11 cellular contexts compared by ENCODE assay signal in the genomic region with DNA sequence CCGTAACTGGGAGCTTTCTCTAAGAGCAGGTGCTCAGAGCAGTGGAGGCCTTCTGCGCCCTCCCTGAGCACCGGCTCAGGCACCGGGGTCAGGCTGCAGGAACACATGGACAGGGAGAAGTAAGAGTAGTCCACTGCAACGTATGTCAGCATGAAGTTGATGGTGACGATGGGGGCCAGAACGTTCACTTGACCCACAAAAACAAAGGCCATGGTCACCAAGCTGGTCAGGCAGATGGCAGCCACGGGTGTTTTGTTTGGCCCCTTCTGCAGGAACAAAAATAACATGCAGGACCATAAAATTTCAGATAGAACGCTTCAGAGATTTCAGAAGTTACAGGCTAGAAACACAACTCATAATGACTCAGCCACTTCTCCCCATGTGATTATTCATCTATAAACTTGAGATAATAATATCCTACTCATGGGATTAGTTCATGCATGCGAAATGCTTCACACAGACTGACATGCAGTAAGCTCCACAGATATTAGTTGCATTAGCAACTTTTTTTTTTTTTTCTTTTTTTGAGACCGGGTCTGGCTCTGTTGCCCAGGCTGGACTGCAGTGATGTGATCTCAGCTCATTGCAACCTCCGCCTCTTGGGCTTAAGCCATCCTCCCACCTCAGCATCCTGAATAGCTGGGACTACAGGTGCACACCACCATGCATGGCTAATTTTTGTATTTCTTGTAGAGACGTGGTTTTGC. TPM values are rescaled to one million over a fixed set of nuclear protein-coding genes. Genes with fewer than 3 reads are reported as not detected.
DNase-seq lines count a peak whose midpoint lies in the region; ATAC-seq and TF ChIP-seq lines count a peak whose summit lies in the region.
"Had no signal": no experiment of that assay in that cellular context is flagged by ENCODE, and none has a peak within 500 bp of the region (broad histone marks: within the 10 kb centered on the region; RNA-seq: fewer than 3 reads in every experiment).

No MANE protein-coding gene starts in this region.

- ATAC-seq in GM21723 (IDR thresholded peaks at IDR 0.05; ENCODE audit: unreplicated experiment), result peak; percentile 70
- no peak for ATAC-seq in effector memory CD8-positive, alpha-beta T cell (replicated peaks)
- ATAC-seq: HCT116 had no signal

- no peaks in the 10 kb centered on the region for H3K27me3 ChIP-seq in kidney epithelial cell (ENCODE audit: control insufficient read depth, insufficient read depth, low read length)
- H3K27me3 ChIP-seq: upper lobe of left lung had no signal

- DNase-seq in GM04504 (ENCODE audit: low read depth) (peak; percentile 65), RKO (ENCODE audit: low spot score) (peak; percentile 63), kidney epithelial cell (ENCODE audit: low read depth) (peak; percentile 78), NCI-H1105 treated with DMSO at 0.1 percent for 48 hours (lab: John Stamatoyannopoulos, UW) (no peak), NCI-H82 (lab: John Stamatoyannopoulos, UW) (no peak)
- no peak for DNase-seq in effector memory CD8-positive, alpha-beta T cell
- DNase-seq in T-helper 2 cell treated with Interferon-gamma antibody and Interleukin-4, amounts not matched to agents 5 μg/mL and 100 μg/mL, for 36 hours (ENCODE audit: low spot score), result no peak
- DNase-seq: activated CD4-positive, alpha-beta memory T cell treated with anti-CD3 and anti-CD28 coated beads for 36 hours had no signal

- no peak for TF ChIP-seq CTCF in kidney epithelial cell (IDR thresholded peaks at IDR 0.05; ENCODE audit: insufficient read depth, low read length, poor library complexity, severe bottlenecking)

- H3K27me3 Mint-ChIP-seq in effector memory CD8-positive, alpha-beta T cell, result no peaks in the 10 kb centered on the region
- peaks cover 33% of the 10 kb centered on the region for H3K27me3 Mint-ChIP-seq in T-helper 2 cell treated with Interferon-gamma antibody and Interleukin-4, amounts not matched to agents 5 μg/mL and 100 μg/mL, for 36 hours (ENCODE audit: low read depth)

- no peak overlapping the region for H3K4me3 Mint-ChIP-seq in effector memory CD8-positive, alpha-beta T cell
- no peak overlapping the region for H3K4me3 Mint-ChIP-seq in T-helper 2 cell treated with Interferon-gamma antibody and Interleukin-4, amounts not matched to agents 5 μg/mL and 100 μg/mL, for 36 hours
- H3K4me3 Mint-ChIP-seq: activated CD4-positive, alpha-beta memory T cell treated with anti-CD3 and anti-CD28 coated beads for 36 hours had no signal

- no peak overlapping the region for H3K4me3 ChIP-seq in kidney epithelial cell (ENCODE audit: low read depth, low read length)
- H3K4me3 ChIP-seq: upper lobe of left lung had no signal

- H3K27ac Mint-ChIP-seq in effector memory CD8-positive, alpha-beta T cell, result no peak overlapping the region
- no peak overlapping the region for H3K27ac Mint-ChIP-seq in T-helper 2 cell treated with Interferon-gamma antibody and Interleukin-4, amounts not matched to agents 5 μg/mL and 100 μg/mL, for 36 hours
- H3K27ac Mint-ChIP-seq: activated CD4-positive, alpha-beta memory T cell treated with anti-CD3 and anti-CD28 coated beads for 36 hours had no signal

- peaks cover 4% of the 10 kb centered on the region in 2 donors for H3K4me1 Mint-ChIP-seq in effector memory CD8-positive, alpha-beta T cell (ENCODE audit: low read depth in 2 of 2)
- H3K4me1 Mint-ChIP-seq in T-helper 2 cell treated with Interferon-gamma antibody and Interleukin-4, amounts not matched to agents 5 μg/mL and 100 μg/mL, for 36 hours (ENCODE audit: low read depth), result peaks cover 23% of the 10 kb centered on the region

- no peaks in the 10 kb centered on the region for H3K9me3 Mint-ChIP-seq in effector memory CD8-positive, alpha-beta T cell
- peaks cover 8% of the 10 kb centered on the region for H3K9me3 Mint-ChIP-seq in T-helper 2 cell treated with Interferon-gamma antibody and Interleukin-4, amounts not matched to agents 5 μg/mL and 100 μg/mL, for 36 hours

- H3K36me3 Mint-ChIP-seq in effector memory CD8-positive, alpha-beta T cell (ENCODE audit: insufficient read depth), result no peaks in the 10 kb centered on the region
- no peaks in the 10 kb centered on the region for H3K36me3 Mint-ChIP-seq in T-helper 2 cell treated with Interferon-gamma antibody and Interleukin-4, amounts not matched to agents 5 μg/mL and 100 μg/mL, for 36 hours (ENCODE audit: low read depth)
- H3K36me3 Mint-ChIP-seq: activated CD4-positive, alpha-beta memory T cell treated with anti-CD3 and anti-CD28 coated beads for 36 hours had no signal

- no peaks in the 10 kb centered on the region for H3K36me3 ChIP-seq in kidney epithelial cell (ENCODE audit: control insufficient read depth, insufficient read depth, low read length)
- H3K36me3 ChIP-seq: upper lobe of left lung had no signal

RNA-seq across cellular contexts. Expression of gene HEG1, which starts 52.2 kb away (rescaled TPM):
- 16.8 and 17.4 TPM in 2 replicates for total RNA-seq in kidney epithelial cell

Comparison
In these comparisons a context has a peak if more than half of its experiments do, and no peak if none do; other contexts are left out.
1. DNase-seq: peak in GM04504 (single experiment), RKO (single experiment) and kidney epithelial cell (single experiment); none in NCI-H1105 treated with DMSO at 0.1 percent for 48 hours (single experiment), effector memory CD8-positive, alpha-beta T cell (0 of 3), NCI-H82 (single experiment) and T-helper 2 cell treated with Interferon-gamma antibody and Interleukin-4, amounts not matched to agents 5 μg/mL and 100 μg/mL, for 36 hours (single experiment).